In the genomic region with DNA sequence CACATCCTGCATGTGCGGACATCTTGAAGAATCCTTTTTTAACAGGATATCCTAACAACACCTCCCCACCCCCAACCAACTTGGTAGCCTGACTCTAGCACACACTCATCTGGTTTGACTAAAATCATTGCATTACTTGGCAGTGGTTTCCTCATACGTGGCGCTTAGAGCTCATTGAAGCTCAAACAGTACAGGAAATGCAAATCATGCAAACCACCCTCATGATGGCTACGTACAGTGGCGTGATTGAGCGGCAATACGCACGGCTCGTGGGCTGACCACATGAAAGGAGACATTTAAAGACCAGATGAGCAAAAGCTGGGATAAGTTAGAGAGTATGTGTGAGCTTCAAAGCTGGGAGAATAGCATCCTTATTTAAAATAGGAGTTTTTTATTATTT, we compare ENCODE assay signal across 8 cellular contexts.
DNase-seq lines count a peak whose midpoint lies in the region; ATAC-seq and TF ChIP-seq lines count a peak whose summit lies in the region.

No MANE protein-coding gene starts in this region.

- H3K4me3 ChIP-seq in OCI-LY7 (ENCODE audit: low read depth, low read length, poor library complexity, severe bottlenecking) (no peak overlapping the region), neural progenitor cell (no peak overlapping the region)

- peaks cover 15% of the 10 kb centered on the region for H3K4me1 Mint-ChIP-seq in activated naive CD4-positive, alpha-beta T cell treated with anti-CD3 and anti-CD28 coated beads, Interleukin-2, amount 10 ng/mL, durations not matched to agents 7 days and 5 days
- H3K4me1 Mint-ChIP-seq in neural progenitor cell: no peaks in the 10 kb centered on the region
- peaks cover 13% of the 10 kb centered on the region for H3K4me1 Mint-ChIP-seq in Calu3 (ENCODE audit: low read depth, unreplicated experiment)

- H3K36me3 ChIP-seq in OCI-LY7 (ENCODE audit: insufficient read depth, low read length): peaks cover 11% of the 10 kb centered on the region; the same call in 1 of the 2 replicates
- H3K36me3 ChIP-seq in neural progenitor cell: no peaks in the 10 kb centered on the region

- H3K79me2 ChIP-seq in OCI-LY7 (ENCODE audit: insufficient read depth, low read depth, low read length): no peaks in the 10 kb centered on the region
- no peaks in the 10 kb centered on the region for H3K79me2 ChIP-seq in neural progenitor cell (ENCODE audit: low read depth)

- H3F3A ChIP-seq in neural progenitor cell (ENCODE audit: low read depth): no peaks in the 10 kb centered on the region

- H3K27ac ChIP-seq in OCI-LY7 (ENCODE audit: low read depth, low read length, poor library complexity, severe bottlenecking): no peak overlapping the region
- no peak overlapping the region for H3K27ac ChIP-seq in neural progenitor cell

- H3K9me2 ChIP-seq in OCI-LY7 (ENCODE audit: insufficient read depth, low read length): no peaks in the 10 kb centered on the region

- DNase-seq in EL (peak; percentile 88), OCI-LY7 (ENCODE audit: low spot score) (peak; percentile 55), neural progenitor cell (ENCODE audit: low spot score) (no peak), NCI-H510A treated with DMSO at 0.1 percent for 48 hours (lab: John Stamatoyannopoulos, UW) (no peak), Calu3 (no peak)
- peak; percentile 84 for DNase-seq in activated naive CD4-positive, alpha-beta T cell treated with anti-CD3 and anti-CD28 coated beads, Interleukin-2, amount 10 ng/mL, durations not matched to agents 7 days and 5 days
- peak; percentile 67 to 73 for DNase-seq in stimulated activated CD4-positive, alpha-beta T cell treated with anti-CD3 and anti-CD28 coated beads, Interleukin-2, amount 100 ng/mL, for 24 hours

- peak overlapping the region; percentile 19 for H3K4me3 Mint-ChIP-seq in activated naive CD4-positive, alpha-beta T cell treated with anti-CD3 and anti-CD28 coated beads, Interleukin-2, amount 10 ng/mL, durations not matched to agents 7 days and 5 days
- H3K4me3 Mint-ChIP-seq in neural progenitor cell: no peak overlapping the region
- no peak overlapping the region for H3K4me3 Mint-ChIP-seq in Calu3 (ENCODE audit: low read depth, unreplicated experiment)

- peak; percentile 98 for ATAC-seq in GM21786 (IDR thresholded peaks at IDR 0.05; ENCODE audit: unreplicated experiment)

- H3K9ac ChIP-seq in neural progenitor cell: no peak overlapping the region

- BruUV-seq in OCI-LY7 (replicated peaks; lab: Mats Ljungman, UMichigan) (no TSS peak), Calu3 (replicated peaks; lab: Mats Ljungman, UMichigan) (no TSS peak)

- H2AFZ ChIP-seq in OCI-LY7 (ENCODE audit: low read length) (no peak overlapping the region; the same call in 1 of the 2 replicates), neural progenitor cell (replicated peaks) (no peak overlapping the region)

- CTCF ChIA-PET in OCI-LY7 (lab: Charles Lee; ENCODE audit: unreplicated experiment) (no interaction called here), Calu3 (lab: Charles Lee) (interaction anchor here (1.6 kb wide), 1 partner anchor 21 kb away, joined by 3 read pairs; no protein-coding TSS in a partner anchor)
- CTCF ChIA-PET in activated naive CD4-positive, alpha-beta T cell treated with anti-CD3 and anti-CD28 coated beads, Interleukin-2, amount 10 ng/mL, durations not matched to agents 7 days and 5 days (lab: Charles Lee): interaction anchor here (0.7 to 1.0 kb wide), 3 partner anchors 17 to 82 kb away, joined by 3 read pairs; no protein-coding TSS in a partner anchor

- no peaks in the 10 kb centered on the region for H4K20me1 ChIP-seq in OCI-LY7 (ENCODE audit: insufficient read depth, low read length)
- no peaks in the 10 kb centered on the region for H4K20me1 ChIP-seq in neural progenitor cell (ENCODE audit: low read depth)

- intact Hi-C loops in OCI-LY7 (cut with micrococcal nuclease; ENCODE audit: unreplicated experiment): no loop called here
- intact Hi-C loops in Calu3 (cut with micrococcal nuclease; ENCODE audit: unreplicated experiment): no loop called here

- H3K4me2 ChIP-seq in OCI-LY7 (ENCODE audit: low read length) (0 out of 2 replicates have a peak overlapping the region, but pooled peaks have one; percentile 25), neural progenitor cell (no peak overlapping the region)

- peaks cover 2% of the 10 kb centered on the region for H3K36me3 Mint-ChIP-seq in activated naive CD4-positive, alpha-beta T cell treated with anti-CD3 and anti-CD28 coated beads, Interleukin-2, amount 10 ng/mL, durations not matched to agents 7 days and 5 days
- H3K36me3 Mint-ChIP-seq in neural progenitor cell (peaks cover 4% of the 10 kb centered on the region), Calu3 (ENCODE audit: insufficient read depth, unreplicated experiment) (no peaks in the 10 kb centered on the region)

- no peaks in the 10 kb centered on the region for H3K9me3 Mint-ChIP-seq in activated naive CD4-positive, alpha-beta T cell treated with anti-CD3 and anti-CD28 coated beads, Interleukin-2, amount 10 ng/mL, durations not matched to agents 7 days and 5 days
- no peaks in the 10 kb centered on the region for H3K9me3 Mint-ChIP-seq in neural progenitor cell
- H3K9me3 Mint-ChIP-seq in Calu3 (ENCODE audit: low read depth, unreplicated experiment): no peaks in the 10 kb centered on the region

- H3K27me3 Mint-ChIP-seq in activated naive CD4-positive, alpha-beta T cell treated with anti-CD3 and anti-CD28 coated beads, Interleukin-2, amount 10 ng/mL, durations not matched to agents 7 days and 5 days: no peaks in the 10 kb centered on the region
- H3K27me3 Mint-ChIP-seq in neural progenitor cell (ENCODE audit: insufficient read depth, low read depth): no peaks in the 10 kb centered on the region
- H3K27me3 Mint-ChIP-seq in Calu3 (ENCODE audit: unreplicated experiment): no peaks in the 10 kb centered on the region

- H3K9me3 ChIP-seq in OCI-LY7 (ENCODE audit: low read length) (no peaks in the 10 kb centered on the region), neural progenitor cell (ENCODE audit: low read depth) (no peaks in the 10 kb centered on the region)

- H3K27me3 ChIP-seq in neural progenitor cell: no peaks in the 10 kb centered on the region

- H3K27ac Mint-ChIP-seq in activated naive CD4-positive, alpha-beta T cell treated with anti-CD3 and anti-CD28 coated beads, Interleukin-2, amount 10 ng/mL, durations not matched to agents 7 days and 5 days: peak overlapping the region; percentile 81
- H3K27ac Mint-ChIP-seq in neural progenitor cell (no peak overlapping the region), Calu3 (ENCODE audit: unreplicated experiment) (no peak overlapping the region)

- peaks cover 19% of the 10 kb centered on the region for H3K4me1 ChIP-seq in OCI-LY7 (ENCODE audit: insufficient read depth, low read length, poor library complexity, severe bottlenecking)
- H3K4me1 ChIP-seq in neural progenitor cell: no peaks in the 10 kb centered on the region

- TF ChIP-seq CTCF in OCI-LY7 (conservative IDR thresholded peaks at IDR 0.05; ENCODE audit: low read length) (no peak), neural progenitor cell (IDR thresholded peaks at IDR 0.05) (no peak), Calu3 (IDR thresholded peaks at IDR 0.05; ENCODE audit: unreplicated experiment) (no peak)

- POLR2A ChIA-PET in OCI-LY7 (lab: Charles Lee): interaction anchor here (0.6 to 1.0 kb wide), 3 partner anchors 14 to 755 kb away, joined by 3 to 4 read pairs (median 3); no protein-coding TSS in a partner anchor

Comparison
In these comparisons a context has a peak if more than half of its experiments do, and no peak if none do; other contexts are left out.
1. DNase-seq: peak in EL (single experiment), OCI-LY7 (single experiment), activated naive CD4-positive, alpha-beta T cell treated with anti-CD3 and anti-CD28 coated beads, Interleukin-2, amount 10 ng/mL, durations not matched to agents 7 days and 5 days (single experiment) and stimulated activated CD4-positive, alpha-beta T cell treated with anti-CD3 and anti-CD28 coated beads, Interleukin-2, amount 100 ng/mL, for 24 hours (2 of 2); none in neural progenitor cell (single experiment), NCI-H510A treated with DMSO at 0.1 percent for 48 hours (single experiment) and Calu3 (single experiment).